ENCODE assay signal across 2 cellular contexts in the genomic region with DNA sequence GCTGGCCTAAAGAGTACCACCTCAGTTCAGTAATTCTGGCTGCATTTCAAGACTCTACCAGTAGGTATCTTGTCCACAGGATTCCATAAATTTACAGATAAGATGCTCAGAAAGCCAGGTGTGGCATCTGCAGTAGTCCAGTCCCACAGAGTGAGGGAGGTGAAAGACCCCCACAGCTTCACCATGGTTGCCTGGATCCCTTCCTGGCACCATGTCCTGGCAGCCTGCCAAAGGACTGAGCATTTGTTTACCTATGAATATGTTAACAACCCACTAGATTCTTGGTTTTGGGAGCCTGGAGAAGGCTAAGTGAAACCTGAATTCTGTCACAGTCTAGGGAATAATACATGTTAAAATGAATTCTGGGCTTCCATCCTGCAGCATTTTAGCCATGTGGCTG.
TF ChIP-seq lines count a peak whose summit lies in the region.

No MANE protein-coding gene starts in this region.

TF ChIP-seq in IMR-90, 13 proteins besides CTCF, POLR2A, EP300 and RAD21:
- TF ChIP-seq RFX5 (IDR thresholded peaks at IDR 0.05; ENCODE audit: low read depth, low read length) (no peak), SMC3 (IDR thresholded peaks at IDR 0.05; ENCODE audit: low read depth, low read length) (no peak)
- TF ChIP-seq, protein P1, sequence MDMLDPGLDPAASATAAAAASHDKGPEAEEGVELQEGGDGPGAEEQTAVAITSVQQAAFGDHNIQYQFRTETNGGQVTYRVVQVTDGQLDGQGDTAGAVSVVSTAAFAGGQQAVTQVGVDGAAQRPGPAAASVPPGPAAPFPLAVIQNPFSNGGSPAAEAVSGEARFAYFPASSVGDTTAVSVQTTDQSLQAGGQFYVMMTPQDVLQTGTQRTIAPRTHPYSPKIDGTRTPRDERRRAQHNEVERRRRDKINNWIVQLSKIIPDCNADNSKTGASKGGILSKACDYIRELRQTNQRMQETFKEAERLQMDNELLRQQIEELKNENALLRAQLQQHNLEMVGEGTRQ (IDR thresholded peaks at IDR 0.05; ENCODE audit: low read depth, low read length): no peak

TF ChIP-seq in K562, 482 proteins besides CTCF, POLR2A, EP300 and RAD21:
- TF ChIP-seq NFIX (CRISPR knock-in tag; IDR thresholded peaks at IDR 0.05; ENCODE audit: low read depth) (peak; percentile 69), NCOA4 (IDR thresholded peaks at IDR 0.05; ENCODE audit: partially characterized antibody) (no peak), FOXA3 (CRISPR knock-in tag; conservative IDR thresholded peaks at IDR 0.05 in 1 of 2, IDR thresholded peaks at IDR 0.05 in 1 of 2) (no peak), U2AF2 (optimal IDR thresholded peaks at IDR 0.05; ENCODE audit: low read depth, low read length) (no peak), RBM15 (IDR thresholded peaks at IDR 0.05; ENCODE audit: insufficient read depth, low read length) (no peak), NFIC (IDR thresholded peaks at IDR 0.05) (peak; percentile 94)
- TF ChIP-seq, protein P2, sequence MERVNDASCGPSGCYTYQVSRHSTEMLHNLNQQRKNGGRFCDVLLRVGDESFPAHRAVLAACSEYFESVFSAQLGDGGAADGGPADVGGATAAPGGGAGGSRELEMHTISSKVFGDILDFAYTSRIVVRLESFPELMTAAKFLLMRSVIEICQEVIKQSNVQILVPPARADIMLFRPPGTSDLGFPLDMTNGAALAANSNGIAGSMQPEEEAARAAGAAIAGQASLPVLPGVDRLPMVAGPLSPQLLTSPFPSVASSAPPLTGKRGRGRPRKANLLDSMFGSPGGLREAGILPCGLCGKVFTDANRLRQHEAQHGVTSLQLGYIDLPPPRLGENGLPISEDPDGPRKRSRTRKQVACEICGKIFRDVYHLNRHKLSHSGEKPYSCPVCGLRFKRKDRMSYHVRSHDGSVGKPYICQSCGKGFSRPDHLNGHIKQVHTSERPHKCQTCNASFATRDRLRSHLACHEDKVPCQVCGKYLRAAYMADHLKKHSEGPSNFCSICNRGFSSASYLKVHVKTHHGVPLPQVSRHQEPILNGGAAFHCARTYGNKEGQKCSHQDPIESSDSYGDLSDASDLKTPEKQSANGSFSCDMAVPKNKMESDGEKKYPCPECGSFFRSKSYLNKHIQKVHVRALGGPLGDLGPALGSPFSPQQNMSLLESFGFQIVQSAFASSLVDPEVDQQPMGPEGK (CRISPR knock-in tag; IDR thresholded peaks at IDR 0.05; ENCODE audit: borderline replicate concordance): no peak
- TF ChIP-seq, protein P3, sequence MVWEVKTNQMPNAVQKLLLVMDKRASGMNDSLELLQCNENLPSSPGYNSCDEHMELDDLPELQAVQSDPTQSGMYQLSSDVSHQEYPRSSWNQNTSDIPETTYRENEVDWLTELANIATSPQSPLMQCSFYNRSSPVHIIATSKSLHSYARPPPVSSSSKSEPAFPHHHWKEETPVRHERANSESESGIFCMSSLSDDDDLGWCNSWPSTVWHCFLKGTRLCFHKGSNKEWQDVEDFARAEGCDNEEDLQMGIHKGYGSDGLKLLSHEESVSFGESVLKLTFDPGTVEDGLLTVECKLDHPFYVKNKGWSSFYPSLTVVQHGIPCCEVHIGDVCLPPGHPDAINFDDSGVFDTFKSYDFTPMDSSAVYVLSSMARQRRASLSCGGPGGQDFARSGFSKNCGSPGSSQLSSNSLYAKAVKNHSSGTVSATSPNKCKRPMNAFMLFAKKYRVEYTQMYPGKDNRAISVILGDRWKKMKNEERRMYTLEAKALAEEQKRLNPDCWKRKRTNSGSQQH (CRISPR knock-in tag; IDR thresholded peaks at IDR 0.05): no peak
